ENCODE assay signal across 8 cellular contexts in the genomic region with DNA sequence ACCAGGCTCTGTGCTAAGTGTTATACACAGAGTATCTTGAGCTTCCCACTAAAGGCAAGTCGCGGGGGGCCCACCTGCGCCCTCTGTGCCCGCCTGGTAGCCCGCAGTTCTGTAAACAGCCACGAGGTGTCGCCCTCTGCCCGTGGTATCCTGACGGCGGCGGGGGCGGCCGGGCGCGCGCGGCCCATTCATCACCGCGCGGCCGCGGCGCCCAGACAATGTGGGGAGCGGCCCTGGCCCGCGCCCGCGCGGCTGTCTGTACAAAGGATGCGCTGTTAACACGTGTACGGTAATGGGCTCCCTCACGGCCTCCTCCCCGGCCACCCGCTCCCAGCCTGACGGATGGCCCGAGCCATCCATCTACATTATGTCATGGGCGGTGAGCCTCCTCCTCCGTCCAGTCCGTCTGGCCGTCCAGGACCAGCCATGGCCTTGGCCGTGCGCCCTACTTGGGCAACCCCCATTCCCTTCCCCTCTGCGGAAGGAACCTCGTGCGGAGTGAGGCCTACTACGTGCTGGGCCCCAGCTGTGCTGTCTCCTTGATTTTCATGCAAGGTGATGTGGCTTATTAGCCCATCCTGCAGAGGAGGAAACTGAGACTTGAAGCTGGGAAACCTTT.
A peak's percentile ranks its signal among the peaks of the same experiment; 100 is the strongest.
DNase-seq lines count a peak whose midpoint lies in the region; ATAC-seq and TF ChIP-seq lines count a peak whose summit lies in the region.

No MANE protein-coding gene starts in this region.

- no peaks in the 10 kb centered on the region; the same call in 1 of the 2 replicates for H3K9me3 ChIP-seq in SJSA1 (replicated peaks)
- H3K9me3 ChIP-seq in iPS-18a (ENCODE audit: control insufficient read depth, low read depth, low read length) = peaks cover 4% of the 10 kb centered on the region
- no peaks in the 10 kb centered on the region for H3K9me3 ChIP-seq in smooth muscle cell (replicated peaks; ENCODE audit: low read depth)

- in situ Hi-C loops in ACHN (cut with HindIII; ENCODE audit: low pct_ligation_motif_present, low pct_unique_long_range_greater_than_20kb, low sequenced_read_pairs) = no loop called here

- H3K4me3 Mint-ChIP-seq in GM23338 = no peak overlapping the region

- H3K9me2 ChIP-seq in GM23338 (ENCODE audit: insufficient read depth) = no peaks in the 10 kb centered on the region

- H3K9ac ChIP-seq in iPS-18a (ENCODE audit: low read length) (no peak overlapping the region), smooth muscle cell (ENCODE audit: low read depth) (no peak overlapping the region)

- peaks cover 18% of the 10 kb centered on the region for H3K36me3 Mint-ChIP-seq in GM23338 (ENCODE audit: low read depth)

- no peak overlapping the region for H3K27ac ChIP-seq in GM23338 (ENCODE audit: low read depth)
- H3K27ac ChIP-seq in SJSA1 = no peak overlapping the region
- no peak overlapping the region for H3K27ac ChIP-seq in iPS-18a (ENCODE audit: low read length)
- no peak overlapping the region for H3K27ac ChIP-seq in smooth muscle cell (ENCODE audit: low read depth)

- H3K4me1 Mint-ChIP-seq in GM23338 = peaks cover 25% of the 10 kb centered on the region

- peaks cover 10% of the 10 kb centered on the region; the same call in 1 of the 2 replicates for H3F3A ChIP-seq in GM23338 (replicated peaks; ENCODE audit: low read depth)
- no peaks in the 10 kb centered on the region for H3F3A ChIP-seq in smooth muscle cell (ENCODE audit: low read depth)

- H3K9me3 Mint-ChIP-seq in GM23338 = peaks cover 13% of the 10 kb centered on the region

- 17% methylated on average over 43 of the region's 47 CpGs for WGBS in smooth muscle cell (ENCODE audit: low lambda C conversion rate)

- H3K4me3 ChIP-seq in GM23338 (peak overlapping the region; percentile 52), SJSA1 (peak overlapping the region; percentile 10; the same call in 1 of the 2 replicates), iPS-18a (ENCODE audit: low read length) (peak overlapping the region; percentile 47), smooth muscle cell (peak overlapping the region; percentile 38)

- H3K4me1 ChIP-seq in GM23338 (ENCODE audit: insufficient read depth) (peaks cover 21% of the 10 kb centered on the region), SJSA1 (replicated peaks) (peaks cover 6% of the 10 kb centered on the region), iPS-18a (ENCODE audit: control insufficient read depth, low read depth, low read length) (peaks cover 14% of the 10 kb centered on the region), smooth muscle cell (ENCODE audit: low read depth) (peaks cover 3% of the 10 kb centered on the region)

- peak; percentile 91 for ATAC-seq in GM23338
- ATAC-seq in GM18907 (IDR thresholded peaks at IDR 0.05; ENCODE audit: unreplicated experiment) = no peak
- no peak for ATAC-seq in HG02678 (IDR thresholded peaks at IDR 0.05; ENCODE audit: unreplicated experiment)

- no peaks in the 10 kb centered on the region for H4K20me1 ChIP-seq in GM23338 (replicated peaks; ENCODE audit: insufficient read depth)
- no peaks in the 10 kb centered on the region for H4K20me1 ChIP-seq in smooth muscle cell (ENCODE audit: low read depth)

- H3K27ac Mint-ChIP-seq in GM23338 = no peak overlapping the region

- DNase-seq in ACHN (peak; percentile 46), GM23338 (ENCODE audit: low spot score) (peak; percentile 84), SJSA1 (ENCODE audit: low read depth in 1 of 2, low spot score in 2 of 2) (peak; percentile 60 to 65), astrocyte of the hippocampus (ENCODE audit: low read depth, low spot score) (peak; percentile 85), smooth muscle cell (lab: John Stamatoyannopoulos, UW; ENCODE audit: unreplicated experiment) (peak; percentile 10)

- H3K27me3 ChIP-seq in GM23338 (ENCODE audit: insufficient read depth) = no peaks in the 10 kb centered on the region
- no peaks in the 10 kb centered on the region for H3K27me3 ChIP-seq in SJSA1 (replicated peaks)
- no peaks in the 10 kb centered on the region for H3K27me3 ChIP-seq in iPS-18a (ENCODE audit: control insufficient read depth, insufficient read depth, low read length)
- peaks cover 5% of the 10 kb centered on the region for H3K27me3 ChIP-seq in smooth muscle cell (ENCODE audit: low read depth)

- no peaks in the 10 kb centered on the region for H3K36me3 ChIP-seq in GM23338 (ENCODE audit: insufficient read depth)
- H3K36me3 ChIP-seq in SJSA1 = no peaks in the 10 kb centered on the region
- H3K36me3 ChIP-seq in iPS-18a (ENCODE audit: control insufficient read depth, low read depth, low read length) = no peaks in the 10 kb centered on the region
- no peaks in the 10 kb centered on the region for H3K36me3 ChIP-seq in smooth muscle cell (ENCODE audit: low read depth)

- H3K79me2 ChIP-seq in GM23338 (replicated peaks; ENCODE audit: insufficient read depth) (no peaks in the 10 kb centered on the region), smooth muscle cell (ENCODE audit: low read depth) (no peaks in the 10 kb centered on the region)

- peak; percentile 72 to 80 for TF ChIP-seq CTCF in GM23338 (conservative IDR thresholded peaks at IDR 0.05; ENCODE audit: low read depth in 2 of 2)
- TF ChIP-seq CTCF in smooth muscle cell (IDR thresholded peaks at IDR 0.05; ENCODE audit: borderline replicate concordance, insufficient read depth, poor library complexity, severe bottlenecking) = peak; percentile 96

- peaks cover 20% of the 10 kb centered on the region for H3K27me3 Mint-ChIP-seq in GM23338 (ENCODE audit: insufficient read depth, low read depth, poor library complexity)

- H2AFZ ChIP-seq in GM23338 (peak overlapping the region; percentile 89), smooth muscle cell (ENCODE audit: low read depth) (no peak overlapping the region)

- peak overlapping the region; percentile 73 for H3K4me2 ChIP-seq in GM23338
- H3K4me2 ChIP-seq in smooth muscle cell = peak overlapping the region; percentile 77

TF ChIP-seq in GM23338, 12 proteins besides CTCF, POLR2A, EP300 and RAD21:
- TF ChIP-seq EZH2phosphoT487 (IDR thresholded peaks at IDR 0.05; ENCODE audit: unreplicated experiment) = no peak
- TF ChIP-seq, protein P1, sequence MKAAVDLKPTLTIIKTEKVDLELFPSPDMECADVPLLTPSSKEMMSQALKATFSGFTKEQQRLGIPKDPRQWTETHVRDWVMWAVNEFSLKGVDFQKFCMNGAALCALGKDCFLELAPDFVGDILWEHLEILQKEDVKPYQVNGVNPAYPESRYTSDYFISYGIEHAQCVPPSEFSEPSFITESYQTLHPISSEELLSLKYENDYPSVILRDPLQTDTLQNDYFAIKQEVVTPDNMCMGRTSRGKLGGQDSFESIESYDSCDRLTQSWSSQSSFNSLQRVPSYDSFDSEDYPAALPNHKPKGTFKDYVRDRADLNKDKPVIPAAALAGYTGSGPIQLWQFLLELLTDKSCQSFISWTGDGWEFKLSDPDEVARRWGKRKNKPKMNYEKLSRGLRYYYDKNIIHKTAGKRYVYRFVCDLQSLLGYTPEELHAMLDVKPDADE (IDR thresholded peaks at IDR 0.05) = no peak
- TF ChIP-seq CREB1 (CRISPR knock-in tag; IDR thresholded peaks at IDR 0.05; ENCODE audit: low read depth) = peak; percentile 10; the same call in 1 of the 2 replicates
- TF ChIP-seq ZNF331 (CRISPR knock-in tag; IDR thresholded peaks at IDR 0.05; ENCODE audit: low read depth) = no peak
- TF ChIP-seq, protein P2, sequence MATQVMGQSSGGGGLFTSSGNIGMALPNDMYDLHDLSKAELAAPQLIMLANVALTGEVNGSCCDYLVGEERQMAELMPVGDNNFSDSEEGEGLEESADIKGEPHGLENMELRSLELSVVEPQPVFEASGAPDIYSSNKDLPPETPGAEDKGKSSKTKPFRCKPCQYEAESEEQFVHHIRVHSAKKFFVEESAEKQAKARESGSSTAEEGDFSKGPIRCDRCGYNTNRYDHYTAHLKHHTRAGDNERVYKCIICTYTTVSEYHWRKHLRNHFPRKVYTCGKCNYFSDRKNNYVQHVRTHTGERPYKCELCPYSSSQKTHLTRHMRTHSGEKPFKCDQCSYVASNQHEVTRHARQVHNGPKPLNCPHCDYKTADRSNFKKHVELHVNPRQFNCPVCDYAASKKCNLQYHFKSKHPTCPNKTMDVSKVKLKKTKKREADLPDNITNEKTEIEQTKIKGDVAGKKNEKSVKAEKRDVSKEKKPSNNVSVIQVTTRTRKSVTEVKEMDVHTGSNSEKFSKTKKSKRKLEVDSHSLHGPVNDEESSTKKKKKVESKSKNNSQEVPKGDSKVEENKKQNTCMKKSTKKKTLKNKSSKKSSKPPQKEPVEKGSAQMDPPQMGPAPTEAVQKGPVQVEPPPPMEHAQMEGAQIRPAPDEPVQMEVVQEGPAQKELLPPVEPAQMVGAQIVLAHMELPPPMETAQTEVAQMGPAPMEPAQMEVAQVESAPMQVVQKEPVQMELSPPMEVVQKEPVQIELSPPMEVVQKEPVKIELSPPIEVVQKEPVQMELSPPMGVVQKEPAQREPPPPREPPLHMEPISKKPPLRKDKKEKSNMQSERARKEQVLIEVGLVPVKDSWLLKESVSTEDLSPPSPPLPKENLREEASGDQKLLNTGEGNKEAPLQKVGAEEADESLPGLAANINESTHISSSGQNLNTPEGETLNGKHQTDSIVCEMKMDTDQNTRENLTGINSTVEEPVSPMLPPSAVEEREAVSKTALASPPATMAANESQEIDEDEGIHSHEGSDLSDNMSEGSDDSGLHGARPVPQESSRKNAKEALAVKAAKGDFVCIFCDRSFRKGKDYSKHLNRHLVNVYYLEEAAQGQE (IDR thresholded peaks at IDR 0.05; ENCODE audit: unreplicated experiment) = no peak
- no peak for TF ChIP-seq EZH2 (IDR thresholded peaks at IDR 0.05; ENCODE audit: low read depth, unreplicated experiment)

Comparison
In these comparisons a context has a peak if more than half of its experiments do, and no peak if none do; other contexts are left out.
1. DNase-seq: peak in every context shown above with its lines; median percentile 85 in astrocyte of the hippocampus; 84 in GM23338; 62 in SJSA1; 46 in ACHN; 10 in smooth muscle cell.